Comparison of ENCODE assay signal across 9 cellular contexts in the genomic region with DNA sequence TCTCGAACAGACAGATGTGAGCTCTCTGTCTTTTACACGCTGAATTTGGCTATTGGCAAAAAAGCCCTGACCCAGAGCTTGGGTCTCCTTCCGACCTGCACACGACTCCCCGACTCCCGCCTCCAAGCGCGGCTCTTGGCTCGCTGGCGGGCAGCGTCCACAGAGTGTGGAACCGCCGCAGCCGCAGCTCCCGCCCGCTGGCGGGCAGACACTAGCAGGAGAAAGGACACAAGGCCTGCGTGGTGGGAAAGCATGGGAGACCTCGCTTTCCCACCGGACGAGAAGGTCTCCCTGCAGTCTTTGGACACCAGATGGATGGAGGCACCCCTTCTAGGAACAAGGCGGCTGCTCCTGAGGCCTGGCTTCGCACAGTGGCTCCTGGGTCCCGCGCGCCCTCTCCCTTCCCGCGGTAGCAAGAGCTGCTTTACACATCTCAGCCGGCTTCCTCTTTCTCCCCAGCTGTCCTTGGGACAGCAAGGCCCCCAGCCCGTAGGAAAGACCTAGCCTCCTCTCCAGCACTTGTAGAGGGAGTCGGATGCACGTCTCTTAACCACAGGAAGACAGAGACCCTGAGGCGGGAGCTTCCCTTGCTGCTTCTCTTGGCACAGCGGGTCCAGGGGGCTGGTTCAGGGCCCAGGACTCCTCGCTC.
DNase-seq lines count a peak whose midpoint lies in the region; ATAC-seq and TF ChIP-seq lines count a peak whose summit lies in the region.
"Had no signal": no experiment of that assay in that cellular context is flagged by ENCODE, and none has a peak within 500 bp of the region (broad histone marks: within the 10 kb centered on the region; RNA-seq: fewer than 3 reads in every experiment).

No MANE protein-coding gene starts in this region.

- TF ChIP-seq EP300 in suprapubic skin (IDR thresholded peaks at IDR 0.05): no peak

- H3K9me3 Mint-ChIP-seq in activated T-helper 1 cell treated with anti-CD3 and anti-CD28 coated beads, Interleukin-12 subunit alpha, Interleukin-12 subunit beta, Interleukin-2, Interleukin-4 antibody, amounts not matched to agents 30 ng/mL and 10 ng/mL and 1 ng/mL, durations not matched to agents 14 hours and 24 hours and 36 hours: no peaks in the 10 kb centered on the region

- H3K4me3 ChIP-seq in left ventricle myocardium inferior (peak overlapping the region; percentile 34), right atrium auricular region (peak overlapping the region in 1 of 2 donors; percentile 25), suprapubic skin (peak overlapping the region; percentile 28)

- DNase-seq in left ventricle myocardium inferior: no peak
- no peak for DNase-seq in right atrium auricular region (ENCODE audit: low spot score)
- DNase-seq in activated T-helper 1 cell treated with anti-CD3 and anti-CD28 coated beads, Interleukin-12 subunit alpha, Interleukin-12 subunit beta, Interleukin-2, Interleukin-4 antibody, amounts not matched to agents 30 ng/mL and 10 ng/mL and 1 ng/mL, durations not matched to agents 14 hours and 24 hours and 36 hours (ENCODE audit: low spot score): no peak
- DNase-seq in left lobe of liver (ENCODE audit: low spot score): no peak
- DNase-seq in suprapubic skin (ENCODE audit: low spot score in 2 of 2): no peak
- DNase-seq in NCI-H510A (lab: John Stamatoyannopoulos, UW): no peak
- no peak for DNase-seq in iPS-NIHi11 (ENCODE audit: low spot score)
- DNase-seq: SHP77 treated with DMSO at 0.1 percent for 48 hours had no signal

- H3K27ac ChIP-seq in left ventricle myocardium inferior (replicated peaks): no peak overlapping the region
- H3K27ac ChIP-seq in right atrium auricular region: no peak overlapping the region
- no peak overlapping the region for H3K27ac ChIP-seq in suprapubic skin

- ATAC-seq in left lobe of liver: peak; percentile 14
- no peak for ATAC-seq in activated CD4-positive, CD25-positive, alpha-beta regulatory T cell treated with anti-CD3 and anti-CD28 coated beads, Interleukin-2, amount 50 U/mL, for 24 hours

- H3K27me3 Mint-ChIP-seq in activated T-helper 1 cell treated with anti-CD3 and anti-CD28 coated beads, Interleukin-12 subunit alpha, Interleukin-12 subunit beta, Interleukin-2, Interleukin-4 antibody, amounts not matched to agents 30 ng/mL and 10 ng/mL and 1 ng/mL, durations not matched to agents 14 hours and 24 hours and 36 hours (ENCODE audit: insufficient read depth): peaks cover 84% of the 10 kb centered on the region

- peaks cover 9% of the 10 kb centered on the region for H3K36me3 Mint-ChIP-seq in activated T-helper 1 cell treated with anti-CD3 and anti-CD28 coated beads, Interleukin-12 subunit alpha, Interleukin-12 subunit beta, Interleukin-2, Interleukin-4 antibody, amounts not matched to agents 30 ng/mL and 10 ng/mL and 1 ng/mL, durations not matched to agents 14 hours and 24 hours and 36 hours (ENCODE audit: low read depth)

- H3K36me3 ChIP-seq in left ventricle myocardium inferior (no peaks in the 10 kb centered on the region), right atrium auricular region (no peaks in the 10 kb centered on the region), suprapubic skin (no peaks in the 10 kb centered on the region)

- H3K4me1 ChIP-seq in left ventricle myocardium inferior (peaks cover 43% of the 10 kb centered on the region), right atrium auricular region (peaks cover 0 to 43% of the 10 kb centered on the region in 2 donors), suprapubic skin (peaks cover 44% of the 10 kb centered on the region)

- H3K9me3 ChIP-seq in left ventricle myocardium inferior (replicated peaks) (no peaks in the 10 kb centered on the region), right atrium auricular region (no peaks in the 10 kb centered on the region), suprapubic skin (no peaks in the 10 kb centered on the region)

- H3K27ac Mint-ChIP-seq in activated T-helper 1 cell treated with anti-CD3 and anti-CD28 coated beads, Interleukin-12 subunit alpha, Interleukin-12 subunit beta, Interleukin-2, Interleukin-4 antibody, amounts not matched to agents 30 ng/mL and 10 ng/mL and 1 ng/mL, durations not matched to agents 14 hours and 24 hours and 36 hours: no peak overlapping the region

- intact Hi-C loops in left ventricle myocardium inferior (cut with micrococcal nuclease): no loop called here
- intact Hi-C loops in activated T-helper 1 cell treated with anti-CD3 and anti-CD28 coated beads, Interleukin-12 subunit alpha, Interleukin-12 subunit beta, Interleukin-2, Interleukin-4 antibody, amounts not matched to agents 30 ng/mL and 10 ng/mL and 1 ng/mL, durations not matched to agents 14 hours and 24 hours and 36 hours (cut with micrococcal nuclease): no loop called here

- TF ChIP-seq CTCF in left ventricle myocardium inferior (IDR thresholded peaks at IDR 0.05; ENCODE audit: borderline replicate concordance): no peak
- TF ChIP-seq CTCF in right atrium auricular region (IDR thresholded peaks at IDR 0.05): no peak
- TF ChIP-seq CTCF in suprapubic skin (IDR thresholded peaks at IDR 0.05): no peak

- no peak for TF ChIP-seq POLR2A in suprapubic skin (IDR thresholded peaks at IDR 0.05)

- H3K27me3 ChIP-seq in left ventricle myocardium inferior (ENCODE audit: low read depth): peaks cover 98% of the 10 kb centered on the region
- H3K27me3 ChIP-seq in right atrium auricular region: peaks cover 38 to 49% of the 10 kb centered on the region in 2 donors
- H3K27me3 ChIP-seq in suprapubic skin: peaks cover 74% of the 10 kb centered on the region

- peak overlapping the region; percentile 57 for H3K4me3 Mint-ChIP-seq in activated T-helper 1 cell treated with anti-CD3 and anti-CD28 coated beads, Interleukin-12 subunit alpha, Interleukin-12 subunit beta, Interleukin-2, Interleukin-4 antibody, amounts not matched to agents 30 ng/mL and 10 ng/mL and 1 ng/mL, durations not matched to agents 14 hours and 24 hours and 36 hours

- no CpG with 5 or more reads among the region's 35 CpGs for WGBS in suprapubic skin

- peaks cover 58% of the 10 kb centered on the region for H3K4me1 Mint-ChIP-seq in activated T-helper 1 cell treated with anti-CD3 and anti-CD28 coated beads, Interleukin-12 subunit alpha, Interleukin-12 subunit beta, Interleukin-2, Interleukin-4 antibody, amounts not matched to agents 30 ng/mL and 10 ng/mL and 1 ng/mL, durations not matched to agents 14 hours and 24 hours and 36 hours (ENCODE audit: low read depth)
